ENCODE assay signal across 21 cellular contexts in the genomic region with DNA sequence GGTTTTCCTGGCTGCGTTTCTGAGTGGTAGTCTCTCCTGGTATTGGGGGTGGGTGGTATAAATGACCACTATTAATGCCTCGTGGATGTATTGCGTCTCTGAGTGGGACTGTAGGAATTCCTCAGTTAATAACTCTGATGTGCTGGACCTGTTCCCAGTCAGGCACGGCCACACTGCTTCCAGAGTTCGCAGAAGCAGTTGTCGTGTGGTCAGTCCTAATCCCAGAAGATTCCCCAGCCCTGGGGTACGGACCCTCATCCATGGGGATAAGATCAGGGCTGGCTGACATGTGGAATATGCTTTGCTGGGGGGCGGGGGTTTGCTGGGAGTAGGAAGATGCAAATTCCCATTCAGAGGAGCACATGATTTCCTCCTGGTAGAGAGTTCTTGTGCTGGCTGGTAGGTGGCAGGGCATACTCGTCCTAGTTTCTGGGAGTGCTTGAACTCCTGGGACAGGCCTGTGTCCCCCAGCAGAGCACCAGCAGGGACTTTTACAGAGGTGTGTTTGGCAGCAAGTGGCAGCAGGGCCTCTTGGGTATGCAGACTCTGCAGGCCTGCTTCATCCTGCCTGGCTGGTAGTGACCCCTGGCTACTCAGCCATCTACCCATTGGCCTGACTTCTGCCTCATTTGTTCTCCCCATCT.
"Had no signal": no experiment of that assay in that cellular context is flagged by ENCODE, and none has a peak within 500 bp of the region (broad histone marks: within the 10 kb centered on the region; RNA-seq: fewer than 3 reads in every experiment).

No MANE protein-coding gene starts in this region.

- H3K9me3 Mint-ChIP-seq: activated CD4-positive, alpha-beta T cell treated with anti-CD3 and anti-CD28 coated beads, Interleukin-2, amount 10 ng/mL, durations not matched to agents 7 days and 5 days; dendritic cell treated with granulocyte-macrophage colony-stimulating factor and Interleukin-4, amounts not matched to agents 40 ng/mL and 50 ng/mL, for 4 days; effector memory CD8-positive, alpha-beta T cell; naive B cell; neural progenitor cell; T-helper 2 cell treated with Interferon-gamma antibody and Interleukin-4, amounts not matched to agents 5 μg/mL and 100 μg/mL, for 36 hours had no signal

- H3K4me2 ChIP-seq: neural progenitor cell had no signal

- H3K9ac ChIP-seq: neural progenitor cell had no signal

- H3K36me3 ChIP-seq: neural progenitor cell had no signal

- H3K36me3 Mint-ChIP-seq: activated naive CD8-positive, alpha-beta T cell had no signal

- H3K27me3 ChIP-seq: neural progenitor cell, sigmoid colon, stomach, testis, upper lobe of left lung had no signal

- H3K4me1 ChIP-seq: foreskin keratinocyte, testis had no signal

- H3K27ac ChIP-seq: foreskin keratinocyte, neural progenitor cell, stomach, testis, upper lobe of left lung had no signal

- DNase-seq: activated CD4-positive, alpha-beta T cell treated with anti-CD3 and anti-CD28 coated beads, Interleukin-2, amount 10 ng/mL, durations not matched to agents 7 days and 5 days; activated CD4-positive, CD25-positive, alpha-beta regulatory T cell; activated CD8-positive, alpha-beta memory T cell treated with anti-CD3 and anti-CD28 coated beads, Interleukin-2, amount 50 U/mL, for 48 hours; activated gamma-delta T cell treated with Interleukin-2 at 50 U/mL for 16 hours; effector memory CD8-positive, alpha-beta T cell; foreskin keratinocyte; glutamatergic neuron; left cardiac atrium; midbrain; naive B cell; sigmoid colon; stimulated activated CD4-positive, alpha-beta T cell treated with anti-CD3 and anti-CD28 coated beads, Interleukin-12 subunit alpha, Interleukin-12 subunit beta, amount 100 ng/mL, for 4 hours; stimulated activated CD4-positive, alpha-beta T cell treated with anti-CD3 and anti-CD28 coated beads, Interleukin-2, amount 100 ng/mL, for 24 hours; stomach; testis; upper lobe of left lung had no signal

- H3K27ac Mint-ChIP-seq: activated CD4-positive, alpha-beta T cell treated with anti-CD3 and anti-CD28 coated beads, Interleukin-2, amount 10 ng/mL, durations not matched to agents 7 days and 5 days; activated naive CD8-positive, alpha-beta T cell; dendritic cell treated with granulocyte-macrophage colony-stimulating factor and Interleukin-4, amounts not matched to agents 40 ng/mL and 50 ng/mL, for 4 days; effector memory CD8-positive, alpha-beta T cell; naive B cell; neural progenitor cell; T-helper 2 cell treated with Interferon-gamma antibody and Interleukin-4, amounts not matched to agents 5 μg/mL and 100 μg/mL, for 36 hours had no signal

- H3K4me3 Mint-ChIP-seq: activated CD4-positive, alpha-beta T cell treated with anti-CD3 and anti-CD28 coated beads, Interleukin-2, amount 10 ng/mL, durations not matched to agents 7 days and 5 days; activated naive CD8-positive, alpha-beta T cell; dendritic cell treated with granulocyte-macrophage colony-stimulating factor and Interleukin-4, amounts not matched to agents 40 ng/mL and 50 ng/mL, for 4 days; effector memory CD8-positive, alpha-beta T cell; neural progenitor cell; T-helper 2 cell treated with Interferon-gamma antibody and Interleukin-4, amounts not matched to agents 5 μg/mL and 100 μg/mL, for 36 hours had no signal

- H3K27me3 Mint-ChIP-seq: activated CD4-positive, alpha-beta T cell treated with anti-CD3 and anti-CD28 coated beads, Interleukin-2, amount 10 ng/mL, durations not matched to agents 7 days and 5 days; activated naive CD8-positive, alpha-beta T cell; dendritic cell treated with granulocyte-macrophage colony-stimulating factor and Interleukin-4, amounts not matched to agents 40 ng/mL and 50 ng/mL, for 4 days had no signal

- ATAC-seq: effector memory CD8-positive, alpha-beta T cell; foreskin keratinocyte had no signal

- H3K4me3 ChIP-seq: lung, neural progenitor cell, sigmoid colon, stomach, testis, upper lobe of left lung had no signal

- H3K4me1 Mint-ChIP-seq: activated CD4-positive, alpha-beta T cell treated with anti-CD3 and anti-CD28 coated beads, Interleukin-2, amount 10 ng/mL, durations not matched to agents 7 days and 5 days had no signal

- H3K9me3 ChIP-seq: sigmoid colon, stomach, testis, upper lobe of left lung had no signal

- H2AFZ ChIP-seq: neural progenitor cell had no signal
